ENCODE assay signal across 6 cellular contexts in the genomic region with DNA sequence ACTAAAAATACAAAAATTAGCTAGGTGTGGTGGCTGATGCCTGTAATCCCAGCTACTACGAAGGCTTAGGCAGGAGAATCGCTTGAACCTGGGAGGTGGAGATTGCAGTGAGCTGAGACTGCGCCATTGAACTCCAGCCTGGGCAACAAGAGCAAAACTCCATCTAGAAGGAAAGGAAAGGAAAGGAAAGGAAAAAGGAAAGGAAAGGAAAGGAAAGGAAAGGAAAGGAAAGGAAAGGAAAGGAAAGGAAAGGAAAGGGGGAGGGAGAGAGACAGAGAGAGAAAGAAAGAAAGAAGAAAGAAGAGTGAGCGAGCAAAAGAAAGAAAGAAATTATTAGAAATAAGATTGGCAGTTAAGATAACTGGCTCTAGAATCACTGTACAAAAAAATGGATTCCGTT. TPM values are rescaled to one million over a fixed set of nuclear protein-coding genes. Genes with fewer than 3 reads are reported as not detected.
"Had no signal": no experiment of that assay in that cellular context is flagged by ENCODE, and none has a peak within 500 bp of the region (broad histone marks: within the 10 kb centered on the region; RNA-seq: fewer than 3 reads in every experiment).

No MANE protein-coding gene starts in this region.

RNA-seq across cellular contexts. Expression of a gene that starts 18.7 kb away (rescaled TPM):
- total RNA-seq: PC-3, PC-9, SJCRH30, SJSA1 had no signal
- polyA plus RNA-seq: SK-N-SH had no signal

RNA-seq across cellular contexts. Expression of a gene that starts 37.1 kb away (rescaled TPM):
- total RNA-seq: OCI-LY7 had no signal
